Comparison of ENCODE assay signal across 13 cellular contexts in genomic region chr2:218256612-218257350, GRCh38. TPM values are rescaled to one million over a fixed set of nuclear protein-coding genes. Genes with fewer than 3 reads are reported as not detected.
A peak's percentile ranks its signal among the peaks of the same experiment; 100 is the strongest.
DNase-seq lines count a peak whose midpoint lies in the region; ATAC-seq and TF ChIP-seq lines count a peak whose summit lies in the region.
"Had no signal": no experiment of that assay in that cellular context is flagged by ENCODE, and none has a peak within 500 bp of the region (broad histone marks: within the 10 kb centered on the region; RNA-seq: fewer than 3 reads in every experiment).

No MANE protein-coding gene starts in this region.

- RAD21 ChIA-PET in HCT116 (lab: Charles Lee; ENCODE audit: low non-redundant PET in 1 of 2, low total read pairs in 2 of 2, uncharacterized antibody in 2 of 2, unreplicated experiment in 2 of 2): no interaction called here

- H3K27me3 ChIP-seq in HCT116 (ENCODE audit: insufficient read depth, low read length) (no peaks in the 10 kb centered on the region), psoas muscle (ENCODE audit: insufficient read depth in 3 of 3, low read length in 2 of 3) (no peaks in the 10 kb centered on the region)
- H3K27me3 ChIP-seq: tibial nerve had no signal

- POLR2A ChIA-PET in HCT116 (lab: Charles Lee): no interaction called here

- H2AFZ ChIP-seq in HCT116 (ENCODE audit: low read depth, low read length, poor library complexity, severe bottlenecking): no peak overlapping the region

- H3K9me3 Mint-ChIP-seq in T-helper 1 cell treated with Interleukin-12 subunit alpha and Interleukin-12 subunit beta and Interleukin-4 antibody, amounts not matched to agents 30 μg/mL and 1 μg/mL, for 36 hours: no peaks in the 10 kb centered on the region
- H3K9me3 Mint-ChIP-seq in activated naive CD8-positive, alpha-beta T cell treated with anti-CD3 and anti-CD28 coated beads for 36 hours: no peaks in the 10 kb centered on the region

- no peaks in the 10 kb centered on the region for H3K27me3 Mint-ChIP-seq in T-helper 1 cell treated with Interleukin-12 subunit alpha and Interleukin-12 subunit beta and Interleukin-4 antibody, amounts not matched to agents 30 μg/mL and 1 μg/mL, for 36 hours (ENCODE audit: low read depth)
- no peaks in the 10 kb centered on the region for H3K27me3 Mint-ChIP-seq in activated naive CD8-positive, alpha-beta T cell treated with anti-CD3 and anti-CD28 coated beads for 36 hours

- H3K27ac ChIP-seq in HCT116 (ENCODE audit: low read depth, low read length) (0 out of 2 replicates have a peak overlapping the region, but pooled peaks have one; percentile 19), psoas muscle (peak overlapping the region; percentile 41)

- no peaks in the 10 kb centered on the region for H3K9me3 ChIP-seq in HCT116 (ENCODE audit: control insufficient read depth in 1 of 2, insufficient read depth in 1 of 2, low read depth in 1 of 2, low read length in 2 of 2)
- no peaks in the 10 kb centered on the region for H3K9me3 ChIP-seq in psoas muscle
- H3K9me3 ChIP-seq: tibial nerve had no signal

- CTCF ChIA-PET in HCT116 (lab: Charles Lee): interaction anchor here (0.6 to 2.5 kb wide), 6 partner anchors 13 to 471 kb away, joined by 3 to 16 read pairs (median 5); partner anchors contain the start of genes AAMP and PNKD

- ATAC-seq in HCT116 (no peak), psoas muscle (no peak), GM19351 (IDR thresholded peaks at IDR 0.05; ENCODE audit: unreplicated experiment) (no peak), GM21381 (IDR thresholded peaks at IDR 0.05; ENCODE audit: unreplicated experiment) (no peak)
- ATAC-seq: SK-N-SH treated with all-trans-retinoic acid at 6 μM for 48 hours had no signal

- 92 to 95% (median 93%) methylated on average over 13 of the region's 13 CpGs for WGBS in psoas muscle, 3 donors

- no peaks in the 10 kb centered on the region for H3K9me2 ChIP-seq in HCT116 (ENCODE audit: insufficient read depth)

- H3K36me3 ChIP-seq in HCT116 (ENCODE audit: control insufficient read depth in 1 of 2, insufficient read depth in 2 of 2, low read length in 2 of 2) (peaks cover 28 to 29% of the 10 kb centered on the region in 2 experiments; a peak in 3 of 4 replicates), psoas muscle (ENCODE audit: insufficient read depth in 1 of 2, low read depth in 1 of 2) (peaks cover 5 to 50% of the 10 kb centered on the region in 2 donors)

- H3K36me3 Mint-ChIP-seq in T-helper 1 cell treated with Interleukin-12 subunit alpha and Interleukin-12 subunit beta and Interleukin-4 antibody, amounts not matched to agents 30 μg/mL and 1 μg/mL, for 36 hours (ENCODE audit: low read depth): peaks cover 33% of the 10 kb centered on the region
- peaks cover 20% of the 10 kb centered on the region for H3K36me3 Mint-ChIP-seq in activated naive CD8-positive, alpha-beta T cell treated with anti-CD3 and anti-CD28 coated beads for 36 hours

- peaks cover 0 to 5% of the 10 kb centered on the region in 2 experiments; a peak in 1 of 4 replicates for H3K4me1 ChIP-seq in HCT116 (ENCODE audit: control insufficient read depth in 1 of 2, insufficient read depth in 2 of 2, low read length in 2 of 2)
- H3K4me1 ChIP-seq in psoas muscle: peaks cover 40% of the 10 kb centered on the region

- no peaks in the 10 kb centered on the region for H4K20me1 ChIP-seq in HCT116 (ENCODE audit: insufficient read depth)

- no peaks in the 10 kb centered on the region for H3K79me2 ChIP-seq in HCT116 (ENCODE audit: insufficient read depth, low read length)

- no peak for TF ChIP-seq POLR2A in HCT116 (IDR thresholded peaks at IDR 0.05; ENCODE audit: borderline replicate concordance, extremely low read depth, insufficient read depth, insufficient read length)

- no peak overlapping the region for H3K9ac ChIP-seq in HCT116 (ENCODE audit: low read length)

- DNase-seq in T-helper 1 cell (no peak), HCT116 (ENCODE audit: low read depth, low spot score) (no peak), psoas muscle (no peak), midbrain (lab: John Stamatoyannopoulos, UW) (no peak)
- DNase-seq in activated naive CD8-positive, alpha-beta T cell treated with anti-CD3 and anti-CD28 coated beads for 36 hours: no peak
- DNase-seq: 8988T, DMS79 treated with DMSO at 0.1 percent for 48 hours, NCI-H446 had no signal

- no TSS peak for BruUV-seq in HCT116 (replicated peaks; lab: Mats Ljungman, UMichigan)

- intact Hi-C loops in HCT116 (cut with micrococcal nuclease): loop anchor here (5.0 kb wide), 1 partner anchor 69 kb away; no protein-coding TSS in a partner anchor
- intact Hi-C loops in psoas muscle (cut with DNase I): loop anchor here (5.0 kb wide), 1 partner anchor 69 kb away; no protein-coding TSS in a partner anchor

- H3K4me2 ChIP-seq in HCT116 (ENCODE audit: low read length): no peak overlapping the region

- no peak overlapping the region for H3K4me3 Mint-ChIP-seq in T-helper 1 cell treated with Interleukin-12 subunit alpha and Interleukin-12 subunit beta and Interleukin-4 antibody, amounts not matched to agents 30 μg/mL and 1 μg/mL, for 36 hours
- no peak overlapping the region for H3K4me3 Mint-ChIP-seq in activated naive CD8-positive, alpha-beta T cell treated with anti-CD3 and anti-CD28 coated beads for 36 hours

- H3K4me3 ChIP-seq in HCT116 (replicated peaks in 1 of 2; ENCODE audit: low read depth in 1 of 2, low read length in 2 of 2) (no peak overlapping the region), psoas muscle (no peak overlapping the region)
- H3K4me3 ChIP-seq: tibial nerve had no signal

- no peak for TF ChIP-seq CTCF in HCT116 (IDR thresholded peaks at IDR 0.05 in 2 of 3, conservative IDR thresholded peaks at IDR 0.05 in 1 of 3; ENCODE audit: borderline replicate concordance in 1 of 3, insufficient read depth in 1 of 3, low read depth in 2 of 3, low read length in 2 of 3)
- no peak for TF ChIP-seq CTCF in psoas muscle (IDR thresholded peaks at IDR 0.05)

- TF ChIP-seq RAD21 in HCT116 (IDR thresholded peaks at IDR 0.05; ENCODE audit: low read depth): no peak

- peaks cover 17% of the 10 kb centered on the region for H3K4me1 Mint-ChIP-seq in T-helper 1 cell treated with Interleukin-12 subunit alpha and Interleukin-12 subunit beta and Interleukin-4 antibody, amounts not matched to agents 30 μg/mL and 1 μg/mL, for 36 hours (ENCODE audit: low read depth)
- H3K4me1 Mint-ChIP-seq in activated naive CD8-positive, alpha-beta T cell treated with anti-CD3 and anti-CD28 coated beads for 36 hours: peaks cover 33% of the 10 kb centered on the region

- peak overlapping the region; percentile 86 for H3K27ac Mint-ChIP-seq in T-helper 1 cell treated with Interleukin-12 subunit alpha and Interleukin-12 subunit beta and Interleukin-4 antibody, amounts not matched to agents 30 μg/mL and 1 μg/mL, for 36 hours
- H3K27ac Mint-ChIP-seq in activated naive CD8-positive, alpha-beta T cell treated with anti-CD3 and anti-CD28 coated beads for 36 hours: peak overlapping the region; percentile 82

TF ChIP-seq in HCT116, 20 proteins besides CTCF, POLR2A, EP300 and RAD21 (continues in another document):
- TF ChIP-seq SP1 (IDR thresholded peaks at IDR 0.05; ENCODE audit: low read depth) (no peak), POLR2AphosphoS5 (IDR thresholded peaks at IDR 0.05; ENCODE audit: low read depth, low read length) (no peak), EZH2phosphoT487 (IDR thresholded peaks at IDR 0.05; ENCODE audit: borderline replicate concordance) (no peak), SRF (IDR thresholded peaks at IDR 0.05; ENCODE audit: low read depth) (no peak), TCF7L2 (IDR thresholded peaks at IDR 0.05; ENCODE audit: borderline replicate concordance, extremely low read depth, insufficient read depth, insufficient read length) (no peak), EZH2 (IDR thresholded peaks at IDR 0.05) (no peak), CBX3 (IDR thresholded peaks at IDR 0.05; ENCODE audit: low read depth) (no peak)

RNA-seq across cellular contexts. Expression of gene GPBAR1, which starts 4.0 kb away (rescaled TPM):
- 0.27 TPM for total RNA-seq in HCT116 (2021; ENCODE audit: unreplicated experiment)
- 0.10 and 0.16 TPM in 2 replicates for polyA plus RNA-seq in HCT116 (2012)
- total RNA-seq in activated naive CD8-positive, alpha-beta T cell treated with anti-CD3 and anti-CD28 coated beads for 36 hours: under 1 TPM; 0.24 to 0.58 TPM
- total RNA-seq in psoas muscle: under 1 TPM; 0.24 to 0.74 (median 0.24) TPM
- under 1 TPM; 0.45 to 0.59 (median 0.56) TPM for polyA plus RNA-seq in psoas muscle

RNA-seq across cellular contexts. Expression of gene AAMP, which starts 13.2 kb away (rescaled TPM):
- total RNA-seq in HCT116 (2021; ENCODE audit: unreplicated experiment): 111 TPM
- 129 and 173 TPM in 2 replicates for polyA plus RNA-seq in HCT116 (2012)
- total RNA-seq in activated naive CD8-positive, alpha-beta T cell treated with anti-CD3 and anti-CD28 coated beads for 36 hours: 10 to 100 TPM; 94.6 to 97.7 TPM
- 10 to 100 TPM; 52.7 to 70.6 (median 62.5) TPM for total RNA-seq in psoas muscle
- 100 to 1,000 TPM in 2 of 3 donors, 10 to 100 TPM in 1; 73.8 to 120 (median 115) TPM for polyA plus RNA-seq in psoas muscle

RNA-seq across cellular contexts. Expression of gene PNKD, which starts 13.5 kb away (rescaled TPM):
- total RNA-seq in HCT116 (2021; ENCODE audit: unreplicated experiment) (58.1 TPM), psoas muscle (10 to 100 TPM; 31.5 to 54.5 (median 41.0) TPM)
- polyA plus RNA-seq in HCT116 (2012): 49.4 and 64.8 TPM in 2 replicates
- 10 to 100 TPM; 23.6 to 25.1 TPM for total RNA-seq in activated naive CD8-positive, alpha-beta T cell treated with anti-CD3 and anti-CD28 coated beads for 36 hours
- 10 to 100 TPM; 55.6 to 86.9 (median 68.1) TPM for polyA plus RNA-seq in psoas muscle

RNA-seq across cellular contexts. Expression of gene TMBIM1, which starts 35.5 kb away (rescaled TPM):
- total RNA-seq in HCT116 (2021; ENCODE audit: unreplicated experiment): 91.0 TPM
- 138 and 165 TPM in 2 replicates for polyA plus RNA-seq in HCT116 (2012)
- total RNA-seq in activated naive CD8-positive, alpha-beta T cell treated with anti-CD3 and anti-CD28 coated beads for 36 hours: 10 to 100 TPM; 47.5 to 52.2 TPM
- total RNA-seq in psoas muscle: 100 to 1,000 TPM; 152 to 197 (median 157) TPM
- 100 to 1,000 TPM; 167 to 264 (median 228) TPM for polyA plus RNA-seq in psoas muscle

RNA-seq across cellular contexts. Expression of gene ARPC2, which starts 39.8 kb away (rescaled TPM):
- total RNA-seq in HCT116 (2021; ENCODE audit: unreplicated experiment) (187 TPM), psoas muscle (100 to 1,000 TPM; 150 to 218 (median 188) TPM)
- 180 and 182 TPM in 2 replicates for polyA plus RNA-seq in HCT116 (2012)
- total RNA-seq in activated naive CD8-positive, alpha-beta T cell treated with anti-CD3 and anti-CD28 coated beads for 36 hours: 100 to 1,000 TPM; 562 to 566 TPM
- 100 to 1,000 TPM; 170 to 274 (median 244) TPM for polyA plus RNA-seq in psoas muscle
